In genomic region chr4:99087887-99088484, GRCh38 we compare ENCODE assay signal across 8 cellular contexts. TPM values are rescaled to one million over a fixed set of nuclear protein-coding genes. Genes with fewer than 3 reads are reported as not detected.
DNase-seq lines count a peak whose midpoint lies in the region; ATAC-seq, FAIRE-seq and TF ChIP-seq lines count a peak whose summit lies in the region.

No MANE protein-coding gene starts in this region.

- H3K27me3 Mint-ChIP-seq in CD4-positive, alpha-beta T cell: no peaks in the 10 kb centered on the region
- no peaks in the 10 kb centered on the region for H3K27me3 Mint-ChIP-seq in progenitor cell of endocrine pancreas

- peaks cover 66% of the 10 kb centered on the region for H3K4me1 Mint-ChIP-seq in CD4-positive, alpha-beta T cell (ENCODE audit: low read depth)
- peaks cover 45% of the 10 kb centered on the region for H3K4me1 Mint-ChIP-seq in progenitor cell of endocrine pancreas (ENCODE audit: low read depth)

- no peaks in the 10 kb centered on the region for H3K9me3 Mint-ChIP-seq in CD4-positive, alpha-beta T cell
- peaks cover 3% of the 10 kb centered on the region for H3K9me3 Mint-ChIP-seq in progenitor cell of endocrine pancreas (ENCODE audit: low read depth)

- DNase-seq in CD4-positive, alpha-beta T cell: peak in 1 of 10 experiments; percentile 2
- DNase-seq in NOMO-1 (lab: John Stamatoyannopoulos, UW; ENCODE audit: unreplicated experiment in 2 of 2) (peak; percentile 34 to 56), astrocyte of the spinal cord (ENCODE audit: low read depth, low spot score) (peak; percentile 66), hepatic stellate cell (ENCODE audit: low spot score) (peak; percentile 65), progenitor cell of endocrine pancreas (ENCODE audit: low spot score, unreplicated experiment) (no peak), D721Med (ENCODE audit: insufficient read length, low spot score) (no peak)

- TF ChIP-seq CTCF in CD4-positive, alpha-beta T cell (IDR thresholded peaks at IDR 0.05): no peak
- no peak for TF ChIP-seq CTCF in astrocyte of the spinal cord (IDR thresholded peaks at IDR 0.05; ENCODE audit: low read depth, low read length)
- no peak for TF ChIP-seq CTCF in progenitor cell of endocrine pancreas (IDR thresholded peaks at IDR 0.05; ENCODE audit: unreplicated experiment)
- TF ChIP-seq CTCF in D721Med (IDR thresholded peaks at IDR 0.05; ENCODE audit: insufficient read depth, missing control alignments): no peak

- in situ Hi-C loops in astrocyte of the spinal cord (cut with HindIII; ENCODE audit: low sequenced_read_pairs): no loop called here

- H3K9me3 ChIP-seq in CD4-positive, alpha-beta T cell (ENCODE audit: control insufficient read depth, low read length): no peaks in the 10 kb centered on the region

- peak; percentile 10 for ATAC-seq in CD4-positive, alpha-beta T cell (ENCODE audit: poor library complexity)
- ATAC-seq in GM18870 (IDR thresholded peaks at IDR 0.05; ENCODE audit: unreplicated experiment) (peak; percentile 21), HG03095 (IDR thresholded peaks at IDR 0.05; ENCODE audit: unreplicated experiment) (peak; percentile 20)

- H3K27ac Mint-ChIP-seq in CD4-positive, alpha-beta T cell: peak overlapping the region; percentile 93
- H3K27ac Mint-ChIP-seq in progenitor cell of endocrine pancreas: peak overlapping the region; percentile 98

- H3K27me3 ChIP-seq in CD4-positive, alpha-beta T cell (ENCODE audit: control insufficient read depth, insufficient read depth, low read length): no peaks in the 10 kb centered on the region

- POLR2A ChIA-PET in CD4-positive, alpha-beta T cell (lab: Charles Lee): interaction anchor here (0.5 to 2.3 kb wide), 20 partner anchors 9 to 945 kb away, joined by 3 to 79 read pairs (median 6); partner anchors contain the start of genes DNAJB14, EIF4E, LAMTOR3 and METAP1

- H3K27ac ChIP-seq in CD4-positive, alpha-beta T cell (ENCODE audit: low read depth, low read length): peak overlapping the region; percentile 76

- peak overlapping the region; percentile 95 for H3K4me3 Mint-ChIP-seq in CD4-positive, alpha-beta T cell
- H3K4me3 Mint-ChIP-seq in progenitor cell of endocrine pancreas (ENCODE audit: low read depth): peak overlapping the region; percentile 97

- FAIRE-seq in D721Med (lab: Jason Lieb, UNC): no peak

- CTCF ChIA-PET in CD4-positive, alpha-beta T cell (lab: Charles Lee): interaction anchor here (0.6 to 2.8 kb wide), 3 partner anchors 41 to 191 kb away, joined by 3 to 26 read pairs (median 4); partner anchors contain the start of gene METAP1

- H3K4me3 ChIP-seq in astrocyte of the spinal cord (ENCODE audit: low read depth, low read length): peak overlapping the region; percentile 78

- peaks cover 42% of the 10 kb centered on the region for H3K36me3 Mint-ChIP-seq in CD4-positive, alpha-beta T cell (ENCODE audit: low read depth)
- H3K36me3 Mint-ChIP-seq in progenitor cell of endocrine pancreas (ENCODE audit: insufficient read depth): peaks cover 20% of the 10 kb centered on the region

- intact Hi-C loops in CD4-positive, alpha-beta T cell (cut with DNase I, micrococcal nuclease): loop anchor here (1.0 to 5.0 kb wide), 10 partner anchors 36 to 946 kb away; partner anchors contain the start of genes METAP1 (in 2 of the 2), RAP1GDS1 (in 2 of the 2), TRMT10A (in 2 of the 2) and EIF4E (in 1 of the 2)

RNA-seq across cellular contexts. Expression of gene ADH5, which starts 0.6 kb away (rescaled TPM):
- total RNA-seq in CD4-positive, alpha-beta T cell: 10 to 100 TPM; 49.1 to 52.0 TPM
- 211 and 213 TPM in 2 replicates for total RNA-seq in progenitor cell of endocrine pancreas

RNA-seq across cellular contexts. Expression of gene ADH4, which starts 56.1 kb away (rescaled TPM):
- total RNA-seq in CD4-positive, alpha-beta T cell: not detected
- not detected in 2 replicates for total RNA-seq in progenitor cell of endocrine pancreas

Comparison
In these comparisons a context has a peak if more than half of its experiments do, and no peak if none do; other contexts are left out.
1. DNase-seq: peak in NOMO-1 (2 of 2), astrocyte of the spinal cord (single experiment) and hepatic stellate cell (single experiment); none in progenitor cell of endocrine pancreas (single experiment) and D721Med (single experiment).
2. Peak in every context shown above with its lines, with median percentiles within 50 percentile points of each other: ATAC-seq.